ENCODE assay signal across 15 cellular contexts in genomic region chr15:101043011-101043410, GRCh38.
"Had no signal": no experiment of that assay in that cellular context is flagged by ENCODE, and none has a peak within 500 bp of the region (broad histone marks: within the 10 kb centered on the region; RNA-seq: fewer than 3 reads in every experiment).

No MANE protein-coding gene starts in this region.

- H2AFZ ChIP-seq: neural progenitor cell, parathyroid adenoma had no signal

- H3K4me3 ChIP-seq: colonic mucosa, neural progenitor cell, skin epidermis, upper lobe of left lung had no signal

- H3K4me1 ChIP-seq: colonic mucosa, parathyroid adenoma had no signal

- H3K4me3 Mint-ChIP-seq: activated naive CD4-positive, alpha-beta T cell treated with anti-CD3 and anti-CD28 coated beads, Interleukin-2, amount 10 ng/mL, durations not matched to agents 7 days and 5 days; activated T-helper 17 cell treated with anti-CD3 and anti-CD28 coated beads, Interleukin-2, amount 50 U/mL, for 72 hours; neural progenitor cell; stimulated activated naive B cell treated with anti-CD40 and anti-IgM and Interleukin-4, amounts not matched to agents 10 μg/mL and 1 μg/mL and 100 μg/mL, for 72 hours; T-helper 17 cell had no signal

- H3K27ac ChIP-seq: colonic mucosa, epithelial cell of prostate, neural progenitor cell, parathyroid adenoma, skin epidermis, upper lobe of left lung had no signal

- H3K9ac ChIP-seq: neural progenitor cell, parathyroid adenoma had no signal

- H3K79me2 ChIP-seq: parathyroid adenoma had no signal

- H3K36me3 Mint-ChIP-seq: activated naive CD4-positive, alpha-beta T cell treated with anti-CD3 and anti-CD28 coated beads, Interleukin-2, amount 10 ng/mL, durations not matched to agents 7 days and 5 days; neural progenitor cell had no signal

- H3K9me3 ChIP-seq: colonic mucosa, upper lobe of left lung had no signal

- H3K9me3 Mint-ChIP-seq: activated naive CD4-positive, alpha-beta T cell treated with anti-CD3 and anti-CD28 coated beads, Interleukin-2, amount 10 ng/mL, durations not matched to agents 7 days and 5 days had no signal

- H3K4me1 Mint-ChIP-seq: activated naive CD4-positive, alpha-beta T cell treated with anti-CD3 and anti-CD28 coated beads, Interleukin-2, amount 10 ng/mL, durations not matched to agents 7 days and 5 days; activated T-helper 17 cell treated with anti-CD3 and anti-CD28 coated beads, Interleukin-2, amount 50 U/mL, for 72 hours had no signal

- ATAC-seq: activated T-helper 17 cell treated with anti-CD3 and anti-CD28 coated beads, Interleukin-2, amount 50 U/mL, for 72 hours; stimulated activated naive B cell treated with anti-CD40 and anti-IgM and Interleukin-4, amounts not matched to agents 10 μg/mL and 1 μg/mL and 100 μg/mL, for 72 hours; T-helper 17 cell had no signal

- H3K36me3 ChIP-seq: colonic mucosa, neural progenitor cell had no signal

- H3K27me3 Mint-ChIP-seq: stimulated activated naive B cell treated with anti-CD40 and anti-IgM and Interleukin-4, amounts not matched to agents 10 μg/mL and 1 μg/mL and 100 μg/mL, for 72 hours had no signal

- H3K27ac Mint-ChIP-seq: activated naive CD4-positive, alpha-beta T cell treated with anti-CD3 and anti-CD28 coated beads, Interleukin-2, amount 10 ng/mL, durations not matched to agents 7 days and 5 days; activated T-helper 17 cell treated with anti-CD3 and anti-CD28 coated beads, Interleukin-2, amount 50 U/mL, for 72 hours; neural progenitor cell; stimulated activated naive B cell treated with anti-CD40 and anti-IgM and Interleukin-4, amounts not matched to agents 10 μg/mL and 1 μg/mL and 100 μg/mL, for 72 hours; T-helper 17 cell had no signal

- DNase-seq: activated CD4-positive, alpha-beta T cell treated with anti-CD3 and anti-CD28 coated beads, Interleukin-2, amount 50 U/mL, for 4 hours; activated naive CD4-positive, alpha-beta T cell treated with anti-CD3 and anti-CD28 coated beads, Interleukin-2, amount 10 ng/mL, durations not matched to agents 7 days and 5 days; effector CD8-positive, alpha-beta T cell; kidney glomerular epithelial cell; retina; stimulated activated naive B cell treated with anti-CD40 and anti-IgM and Interleukin-4, amounts not matched to agents 10 μg/mL and 1 μg/mL and 100 μg/mL, for 72 hours; substantia nigra; T-helper 17 cell had no signal

- H3K27me3 ChIP-seq: colonic mucosa, upper lobe of left lung had no signal

- H3K4me2 ChIP-seq: neural progenitor cell had no signal
